In genomic region chr6:101085327-101085726, GRCh38 we compare ENCODE assay signal across 19 cellular contexts.
DNase-seq lines count a peak whose midpoint lies in the region; ATAC-seq and TF ChIP-seq lines count a peak whose summit lies in the region.
"Had no signal": no experiment of that assay in that cellular context is flagged by ENCODE, and none has a peak within 500 bp of the region (broad histone marks: within the 10 kb centered on the region; RNA-seq: fewer than 3 reads in every experiment).

No MANE protein-coding gene starts in this region.

- no peaks in the 10 kb centered on the region for H3K9me3 ChIP-seq in neuronal stem cell (replicated peaks in 1 of 2; ENCODE audit: control insufficient read depth in 2 of 2, insufficient read depth in 1 of 2, low read depth in 1 of 2, low read length in 2 of 2)
- H3K9me3 ChIP-seq: gastrocnemius medialis had no signal

- no peak overlapping the region for H3K9ac ChIP-seq in neuronal stem cell (ENCODE audit: low read depth, low read length, poor library complexity)

- no peak overlapping the region for H4K8ac ChIP-seq in neuronal stem cell (ENCODE audit: low read depth, low read length)

- H2AK5ac ChIP-seq in neuronal stem cell (ENCODE audit: low read depth, low read length): no peak overlapping the region

- H3K14ac ChIP-seq in neuronal stem cell (ENCODE audit: low read length): no peak overlapping the region

- no peak overlapping the region for H3K18ac ChIP-seq in neuronal stem cell (ENCODE audit: low read length)

- TF ChIP-seq CTCF in BJ (IDR thresholded peaks at IDR 0.05; ENCODE audit: insufficient read depth, low read depth, low read length) (no peak), astrocyte of the cerebellum (IDR thresholded peaks at IDR 0.05; ENCODE audit: low read depth, low read length, missing control alignments) (no peak)

- no peaks in the 10 kb centered on the region for H3K79me1 ChIP-seq in neuronal stem cell (ENCODE audit: low read depth, low read length)

- in situ Hi-C loops in astrocyte of the cerebellum (cut with HindIII; ENCODE audit: low sequenced_read_pairs): no loop called here

- POLR2A ChIA-PET in BJ (lab: Charles Lee): no interaction called here

- no peak overlapping the region for H3K4me3 ChIP-seq in BJ (ENCODE audit: low read depth, low read length)
- H3K4me3 ChIP-seq in astrocyte of the cerebellum (ENCODE audit: low read depth, low read length): no peak overlapping the region
- no peak overlapping the region for H3K4me3 ChIP-seq in neuronal stem cell (ENCODE audit: low read length in 2 of 2)
- H3K4me3 ChIP-seq: gastrocnemius medialis, GM12878, uterus had no signal

- no peak overlapping the region for H2BK15ac ChIP-seq in neuronal stem cell (ENCODE audit: low read length)

- no peak overlapping the region for H3K23ac ChIP-seq in neuronal stem cell (ENCODE audit: low read depth, low read length, poor library complexity)

- H3K4me2 ChIP-seq in neuronal stem cell (ENCODE audit: insufficient read depth, low read length, poor library complexity, severe bottlenecking): no peak overlapping the region

- H2BK12ac ChIP-seq in neuronal stem cell (ENCODE audit: low read length): no peak overlapping the region

- peaks cover 2 to 6% of the 10 kb centered on the region in 2 donors for H3K4me1 ChIP-seq in neuronal stem cell (ENCODE audit: control insufficient read depth in 2 of 2, insufficient read depth in 1 of 2, low read depth in 1 of 2, low read length in 2 of 2)
- H3K4me1 ChIP-seq: gastrocnemius medialis, uterus had no signal

- intact Hi-C loops in cardiac septum (cut with DNase I): no loop called here

- DNase-seq in BJ (ENCODE audit: low read depth) (peak; percentile 0), LHCN-M2 (ENCODE audit: low read depth) (peak; percentile 75), astrocyte of the cerebellum (ENCODE audit: low read depth) (peak; percentile 33), islet precursor cell (peak; percentile 75), cardiac septum (ENCODE audit: low spot score) (no peak), neuronal stem cell (ENCODE audit: low spot score) (no peak)
- DNase-seq: ACHN, gastrocnemius medialis, GF-D8, left cardiac atrium, midbrain, NCI-H1105 treated with DMSO at 0.1 percent for 48 hours, NCI-H69, substantia nigra, uterus had no signal

- no peak overlapping the region for H3K27ac ChIP-seq in neuronal stem cell (replicated peaks; ENCODE audit: low read length)
- H3K27ac ChIP-seq: C4-2B, gastrocnemius medialis, uterus had no signal

- H3K36me3 ChIP-seq in BJ (ENCODE audit: control insufficient read depth, insufficient read depth, low read length) (no peaks in the 10 kb centered on the region), neuronal stem cell (replicated peaks in 1 of 2; ENCODE audit: control insufficient read depth in 2 of 2, insufficient read depth in 2 of 2, low read length in 2 of 2) (no peaks in the 10 kb centered on the region)
- H3K36me3 ChIP-seq: gastrocnemius medialis, uterus had no signal

- H2BK120ac ChIP-seq in neuronal stem cell (ENCODE audit: low read depth, low read length): no peak overlapping the region

- CTCF ChIA-PET in BJ (lab: Yijun Ruan, JAX): no interaction called here

- no peak overlapping the region for H2AFZ ChIP-seq in neuronal stem cell (ENCODE audit: low read length)

- H2BK5ac ChIP-seq in neuronal stem cell (ENCODE audit: low read length): no peak overlapping the region

- H4K91ac ChIP-seq in neuronal stem cell (ENCODE audit: low read depth, low read length, poor library complexity): no peak overlapping the region

- WGBS in neuronal stem cell (ENCODE audit: extremely low coverage in 2 of 2, insufficient read length in 2 of 2, insufficient replicate concordance in 1 of 2), 2 donors: no CpG with 5 or more reads among the region's 3 CpGs

- ATAC-seq in GM21717 (IDR thresholded peaks at IDR 0.05; ENCODE audit: unreplicated experiment) (no peak), HG02678 (IDR thresholded peaks at IDR 0.05; ENCODE audit: unreplicated experiment) (no peak)
- ATAC-seq: gastrocnemius medialis, GM12878, left cardiac atrium had no signal

- no peaks in the 10 kb centered on the region for H3K27me3 ChIP-seq in BJ (ENCODE audit: control insufficient read depth, insufficient read depth, low read length)
- no peaks in the 10 kb centered on the region for H3K27me3 ChIP-seq in neuronal stem cell (ENCODE audit: control insufficient read depth in 3 of 3, insufficient read depth in 3 of 3, low read depth in 1 of 3, low read length in 3 of 3)
- H3K27me3 ChIP-seq: gastrocnemius medialis, uterus had no signal

- H3K4ac ChIP-seq in neuronal stem cell (ENCODE audit: low read length): no peak overlapping the region

Comparison
In these comparisons a context has a peak if more than half of its experiments do, and no peak if none do; other contexts are left out.
1. DNase-seq: peak in BJ (single experiment), LHCN-M2 (single experiment), astrocyte of the cerebellum (single experiment) and islet precursor cell (single experiment); none in cardiac septum (single experiment) and neuronal stem cell (single experiment).